In genomic region chr19:21934131-21934530, GRCh38 we compare ENCODE assay signal across 30 cellular contexts.
"Had no signal": no experiment of that assay in that cellular context is flagged by ENCODE, and none has a peak within 500 bp of the region (broad histone marks: within the 10 kb centered on the region; RNA-seq: fewer than 3 reads in every experiment).

No MANE protein-coding gene starts in this region.

- H3K4me3 ChIP-seq: adrenal gland, ascending aorta, body of pancreas, breast epithelium, cardiac muscle cell had no signal

- H3K4me1 ChIP-seq: adrenal gland, ascending aorta, body of pancreas, breast epithelium had no signal

- H3K36me3 ChIP-seq: adrenal gland, brain microvascular endothelial cell, breast epithelium, cardiac muscle cell had no signal

- DNase-seq: activated effector memory CD4-positive, alpha-beta T cell treated with anti-CD3 and anti-CD28 coated beads, Interleukin-2, amount 50 U/mL, for 16 hours; activated effector memory CD4-positive, alpha-beta T cell treated with Interleukin-2 at 50 U/mL for 16 hours; activated gamma-delta T cell; activated gamma-delta T cell treated with Interleukin-2 at 50 U/mL for 16 hours; activated naive CD4-positive, alpha-beta T cell; activated naive CD4-positive, alpha-beta T cell treated with anti-CD3 and anti-CD28 coated beads for 36 hours; activated naive CD4-positive, alpha-beta T cell treated with anti-CD3 and anti-CD28 coated beads, Interleukin-2, amount 10 ng/mL, durations not matched to agents 7 days and 5 days; activated naive CD4-positive, alpha-beta T cell treated with anti-CD3 and anti-CD28 coated beads, Interleukin-2, amount 50 U/mL, for 16 hours; activated naive CD4-positive, alpha-beta T cell treated with Interleukin-2 at 50 U/mL for 16 hours; activated naive CD8-positive, alpha-beta T cell treated with anti-CD3 and anti-CD28 coated beads for 36 hours; activated naive CD8-positive, alpha-beta T cell treated with anti-CD3 and anti-CD28 coated beads, Interleukin-2, amount 10 ng/mL, durations not matched to agents 7 days and 5 days; activated naive CD8-positive, alpha-beta T cell treated with anti-CD3 and anti-CD28 coated beads, Interleukin-2, amount 50 U/mL, for 24 hours; activated T-cell treated with anti-CD3 and anti-CD28 coated beads, Interleukin-2, amount 50 U/mL, for 1 hour; activated T-cell treated with anti-CD3 and anti-CD28 coated beads, Interleukin-2, amount 50 U/mL, for 24 hours; activated T-cell treated with anti-CD3 and anti-CD28 coated beads, Interleukin-2, amount 50 U/mL, for 4 hours; activated T-cell treated with anti-CD3 and anti-CD28 coated beads, Interleukin-2, amount 50 U/mL, for 48 hours; activated T-cell treated with anti-CD3 and anti-CD28 coated beads, Interleukin-2, amount 50 U/mL, for 72 hours; adrenal gland; amniotic stem cell; amygdala; anterior cingulate cortex; aorta; body of pancreas; brain microvascular endothelial cell; caudate nucleus; central memory CD4-positive, alpha-beta T cell; cerebellar nuclear complex had no signal

- H3K27ac ChIP-seq: adrenal gland, ascending aorta, body of pancreas, brain microvascular endothelial cell, breast epithelium, cardiac muscle cell had no signal

- H3K27me3 ChIP-seq: adrenal gland, ascending aorta, body of pancreas, brain microvascular endothelial cell, breast epithelium, cardiac muscle cell had no signal
